In genomic region chr19:55172741-55173140, GRCh38 we compare ENCODE assay signal across 2 cellular contexts.
TF ChIP-seq lines count a peak whose summit lies in the region.

No MANE protein-coding gene starts in this region.

TF ChIP-seq in K562, 482 proteins besides CTCF, POLR2A, EP300 and RAD21:
- TF ChIP-seq THAP12 (CRISPR knock-in tag; IDR thresholded peaks at IDR 0.05) (no peak), ERF (CRISPR knock-in tag; IDR thresholded peaks at IDR 0.05) (no peak), ZNF699 (CRISPR knock-in tag; IDR thresholded peaks at IDR 0.05; ENCODE audit: insufficient replicate concordance) (no peak), KAT2B (IDR thresholded peaks at IDR 0.05; ENCODE audit: low read depth, low read length) (no peak), ZNF24 (IDR thresholded peaks at IDR 0.05) (no peak), ZNF584 (CRISPR knock-in tag; IDR thresholded peaks at IDR 0.05; ENCODE audit: low read depth) (no peak), ILF3 (IDR thresholded peaks at IDR 0.05; ENCODE audit: borderline replicate concordance) (no peak), ZFX (CRISPR knock-in tag; IDR thresholded peaks at IDR 0.05) (no peak), ZNF79 (CRISPR knock-in tag; IDR thresholded peaks at IDR 0.05; ENCODE audit: low read depth) (no peak), HSF4 (CRISPR knock-in tag; IDR thresholded peaks at IDR 0.05; ENCODE audit: borderline replicate concordance) (no peak), ATF6 (CRISPR knock-in tag; IDR thresholded peaks at IDR 0.05) (no peak), SAFB (IDR thresholded peaks at IDR 0.05; ENCODE audit: borderline replicate concordance, low read depth, low read length) (no peak), AFF4 (CRISPR knock-in tag; IDR thresholded peaks at IDR 0.05) (no peak)

TF ChIP-seq in GM12891, 5 proteins besides CTCF, POLR2A, EP300 and RAD21:
- no peak for TF ChIP-seq POU2F2 (IDR thresholded peaks at IDR 0.05; ENCODE audit: low read depth, low read length)
- no peak for TF ChIP-seq TAF1 (IDR thresholded peaks at IDR 0.05; ENCODE audit: low read depth, low read length)
- TF ChIP-seq SPI1 (IDR thresholded peaks at IDR 0.05; ENCODE audit: low read depth, low read length), result no peak
- no peak for TF ChIP-seq PAX5 (IDR thresholded peaks at IDR 0.05; ENCODE audit: insufficient read depth, low read length, severe bottlenecking)
- TF ChIP-seq POLR2AphosphoS5 (IDR thresholded peaks at IDR 0.05; ENCODE audit: low read depth, low read length), result no peak
